ENCODE assay signal across 2 cellular contexts in genomic region chr7:97786398-97786797, GRCh38. TPM values are rescaled to one million over a fixed set of nuclear protein-coding genes. Genes with fewer than 3 reads are reported as not detected.
"Had no signal": no experiment of that assay in that cellular context is flagged by ENCODE, and none has a peak within 500 bp of the region (broad histone marks: within the 10 kb centered on the region; RNA-seq: fewer than 3 reads in every experiment).

No MANE protein-coding gene starts in this region.

RNA-seq across cellular contexts. Expression of gene TAC1, which starts 54.5 kb away (rescaled TPM):
- total RNA-seq: GM23248, HFFc6 had no signal
- polyA plus RNA-seq: GM23248 had no signal
